In the genomic region with DNA sequence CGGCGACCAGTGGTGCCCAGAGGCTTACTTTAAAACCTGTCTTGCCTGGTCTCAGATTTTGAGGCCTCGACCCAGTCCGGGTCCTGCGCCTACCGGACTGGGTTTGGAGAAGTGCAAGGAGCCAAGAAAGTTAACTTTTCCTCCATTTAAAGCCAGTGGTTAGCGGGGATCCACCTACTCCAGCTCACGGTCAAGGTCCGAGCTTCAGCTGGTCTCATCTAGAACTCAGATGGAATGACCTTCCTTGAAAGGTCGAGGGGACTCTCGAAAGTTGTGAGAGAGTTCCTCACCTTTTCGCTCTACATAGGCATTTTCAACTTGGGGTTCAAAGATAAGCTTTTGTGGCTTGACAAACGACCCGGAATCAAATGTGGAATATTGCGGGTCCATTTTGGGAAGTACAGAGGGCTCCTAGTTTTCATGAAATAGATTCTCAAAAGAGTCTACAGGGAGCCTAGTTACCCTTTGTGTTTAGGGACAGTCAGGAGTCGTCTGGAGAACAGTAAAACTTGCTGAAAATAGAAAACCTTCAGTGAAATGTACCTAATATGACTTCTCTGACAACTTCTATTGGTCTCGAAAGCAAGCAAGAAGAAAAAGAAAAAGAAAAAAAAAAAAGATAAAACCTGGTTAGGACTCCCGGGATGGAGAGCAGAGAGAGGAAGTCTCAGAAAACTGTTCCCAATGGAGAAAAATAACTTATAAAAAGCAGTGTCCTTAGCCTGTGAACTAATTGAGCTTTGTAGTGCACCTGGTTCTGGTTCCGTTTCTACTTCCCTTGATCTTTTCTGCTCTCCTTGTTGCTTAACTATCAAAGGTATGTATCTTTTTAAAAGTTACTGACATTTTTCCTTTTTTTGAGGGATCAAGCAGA, we compare ENCODE assay signal across 8 cellular contexts. TPM values are rescaled to one million over a fixed set of nuclear protein-coding genes. Genes with fewer than 3 reads are reported as not detected.
DNase-seq lines count a peak whose midpoint lies in the region; ATAC-seq, FAIRE-seq and TF ChIP-seq lines count a peak whose summit lies in the region.

No MANE protein-coding gene starts in this region.

- CTCF ChIA-PET in endothelial cell of umbilical vein (lab: Charles Lee) = interaction anchor here (1.3 to 1.7 kb wide), 2 partner anchors 11 to 587 kb away, joined by 3 to 8 read pairs; no protein-coding TSS in a partner anchor

- H3K4me3 ChIP-seq in NT2/D1 (ENCODE audit: insufficient read length, low read depth) (peak overlapping the region; percentile 97), endothelial cell of umbilical vein (replicated peaks in 1 of 3; ENCODE audit: insufficient read depth in 1 of 3, low read depth in 1 of 3, low read length in 3 of 3) (peak overlapping the region in 2 of 3 experiments; percentile 56 to 67)

- TF ChIP-seq POLR2A in endothelial cell of umbilical vein (IDR thresholded peaks at IDR 0.05; ENCODE audit: low read depth, low read length) = no peak

- peak overlapping the region; percentile 44 for H3K4me2 ChIP-seq in endothelial cell of umbilical vein (ENCODE audit: insufficient read depth, low read length)

- POLR2A ChIA-PET in endothelial cell of umbilical vein (lab: Charles Lee) = interaction anchor here (0.6 to 1.0 kb wide), 2 partner anchors 19 to 627 kb away, joined by 4 to 12 read pairs; no protein-coding TSS in a partner anchor

- no peak overlapping the region for H3K27ac ChIP-seq in endothelial cell of umbilical vein (ENCODE audit: insufficient read depth, low read depth, low read length)

- TF ChIP-seq CTCF in endothelial cell of umbilical vein (IDR thresholded peaks at IDR 0.05; ENCODE audit: extremely low read depth in 1 of 2, insufficient read depth in 1 of 2, low read depth in 1 of 2, low read length in 2 of 2) (no peak), natural killer cell (IDR thresholded peaks at IDR 0.05) (no peak)

- FAIRE-seq in endothelial cell of umbilical vein (lab: Jason Lieb, UNC) = peak; percentile 79

- peak overlapping the region; percentile 90 for H3K4me3 Mint-ChIP-seq in natural killer cell

- H4K20me1 ChIP-seq in endothelial cell of umbilical vein (replicated peaks; ENCODE audit: control insufficient read depth, extremely low read depth, insufficient read depth, low read length) = no peaks in the 10 kb centered on the region

- dilution Hi-C loops in endothelial cell of umbilical vein (cut with MboI; ENCODE audit: extremely low pct_ligation_motif_present, low sequenced_read_pairs) = no loop called here

- DNase-seq in NT2/D1 (ENCODE audit: low read depth, low spot score) (no peak), endothelial cell of umbilical vein (ENCODE audit: low read depth, low spot score) (peak; percentile 20), natural killer cell (no peak), NCI-H1092 treated with DMSO at 0.1 percent for 48 hours (lab: John Stamatoyannopoulos, UW) (no peak)
- no peak for DNase-seq in activated CD4-positive, alpha-beta T cell treated with anti-CD3 and anti-CD28 coated beads for 48 hours

- H2AFZ ChIP-seq in endothelial cell of umbilical vein (ENCODE audit: low read depth, low read length) = peak overlapping the region; percentile 86

- H3K4me1 Mint-ChIP-seq in natural killer cell = peaks cover 10 to 20% of the 10 kb centered on the region in 2 donors

- ATAC-seq in natural killer cell (no peak), GM19023 (IDR thresholded peaks at IDR 0.05; ENCODE audit: unreplicated experiment) (no peak), HG03432 (IDR thresholded peaks at IDR 0.05; ENCODE audit: unreplicated experiment) (no peak)

- H3K9me3 ChIP-seq in ES-I3 (ENCODE audit: control insufficient read depth, insufficient read depth, low read length) (no peaks in the 10 kb centered on the region), NT2/D1 (ENCODE audit: insufficient read depth, low read length) (no peaks in the 10 kb centered on the region), endothelial cell of umbilical vein (replicated peaks; ENCODE audit: control insufficient read depth, insufficient read depth, low read length) (no peaks in the 10 kb centered on the region)

- no peaks in the 10 kb centered on the region for H3K9me3 Mint-ChIP-seq in natural killer cell

- no TSS peak for BruUV-seq in endothelial cell of umbilical vein (replicated peaks; lab: Mats Ljungman, UMichigan)

- intact Hi-C loops in endothelial cell of umbilical vein (cut with micrococcal nuclease) = loop anchor here (2.0 to 10.0 kb wide), 5 partner anchors 125 to 467 kb away; a partner anchor contains a TSS
- intact Hi-C loops in natural killer cell (cut with micrococcal nuclease) = loop anchor here (5.0 kb wide), 1 partner anchor 315 kb away; no protein-coding TSS in a partner anchor

- H3K27me3 ChIP-seq in NT2/D1 (ENCODE audit: insufficient read depth, insufficient read length) (peaks cover 16% of the 10 kb centered on the region), endothelial cell of umbilical vein (ENCODE audit: control insufficient read depth in 2 of 2, insufficient read depth in 2 of 2, low read length in 2 of 2) (peaks cover 16 to 33% of the 10 kb centered on the region in 2 experiments)

- H3K79me2 ChIP-seq in endothelial cell of umbilical vein (ENCODE audit: control insufficient read depth, insufficient read depth, low read length) = no peaks in the 10 kb centered on the region

- H3K36me3 ChIP-seq in ES-I3 (ENCODE audit: insufficient read depth, low read length) (0 out of 2 replicates have a peak, but pooled peaks cover 2% of the 10 kb centered on the region), NT2/D1 (ENCODE audit: insufficient read depth, insufficient read length, low read length) (no peaks in the 10 kb centered on the region), endothelial cell of umbilical vein (ENCODE audit: control insufficient read depth in 2 of 2, extremely low read depth in 1 of 2, insufficient read depth in 2 of 2, low read length in 2 of 2) (no peaks in the 10 kb centered on the region)

- H3K36me3 Mint-ChIP-seq in natural killer cell = no peaks in the 10 kb centered on the region

- H3K4me1 ChIP-seq in ES-I3 (ENCODE audit: insufficient read depth, low read length) (peaks cover 5% of the 10 kb centered on the region; the same call in 1 of the 2 replicates), NT2/D1 (ENCODE audit: insufficient read depth, insufficient read length) (no peaks in the 10 kb centered on the region), endothelial cell of umbilical vein (ENCODE audit: control insufficient read depth, extremely low read depth, insufficient read depth, low read length) (peaks cover 14% of the 10 kb centered on the region)

- H3K27ac Mint-ChIP-seq in natural killer cell = peak overlapping the region in 1 of 2 donors; percentile 84

- peaks cover 22 to 34% of the 10 kb centered on the region in 2 donors for H3K27me3 Mint-ChIP-seq in natural killer cell (ENCODE audit: low read depth in 2 of 2)

- H3K9me1 ChIP-seq in endothelial cell of umbilical vein (replicated peaks; ENCODE audit: control insufficient read depth, extremely low read depth, insufficient read depth, low read length) = no peaks in the 10 kb centered on the region

- H3K9ac ChIP-seq in ES-I3 (ENCODE audit: low read depth, low read length) (peak overlapping the region; percentile 73), NT2/D1 (ENCODE audit: insufficient read length, low read depth) (peak overlapping the region; percentile 95), endothelial cell of umbilical vein (replicated peaks; ENCODE audit: extremely low read depth, insufficient read depth, low read length) (no peak overlapping the region)

TF ChIP-seq in endothelial cell of umbilical vein, 7 proteins besides CTCF, POLR2A, EP300 and RAD21:
- TF ChIP-seq, protein P1, sequence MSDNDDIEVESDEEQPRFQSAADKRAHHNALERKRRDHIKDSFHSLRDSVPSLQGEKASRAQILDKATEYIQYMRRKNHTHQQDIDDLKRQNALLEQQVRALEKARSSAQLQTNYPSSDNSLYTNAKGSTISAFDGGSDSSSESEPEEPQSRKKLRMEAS (IDR thresholded peaks at IDR 0.05; ENCODE audit: insufficient read depth, insufficient read length) = no peak
- TF ChIP-seq POLR2AphosphoS5 (IDR thresholded peaks at IDR 0.05; ENCODE audit: insufficient read depth, low read depth, low read length) (no peak), FOS (IDR thresholded peaks at IDR 0.05; ENCODE audit: borderline replicate concordance, insufficient read depth, low read length) (no peak), GATA2 (IDR thresholded peaks at IDR 0.05; ENCODE audit: insufficient read depth, insufficient read length, low read depth, low read length) (no peak), MYC (IDR thresholded peaks at IDR 0.05; ENCODE audit: low read depth, low read length) (no peak), JUN (IDR thresholded peaks at IDR 0.05; ENCODE audit: borderline replicate concordance, insufficient read depth, insufficient read length, low read depth) (no peak), EZH2 (IDR thresholded peaks at IDR 0.05; ENCODE audit: borderline replicate concordance, low read depth, low read length, severe bottlenecking) (no peak)

RNA-seq across cellular contexts. Expression of a gene that starts 1.4 kb away (rescaled TPM):
- total RNA-seq in endothelial cell of umbilical vein = 0.97 and 2.1 TPM in 2 replicates
- polyA plus RNA-seq in endothelial cell of umbilical vein = 2.0 and 2.4 TPM in 2 replicates
- 1.9 and 2.3 TPM in 2 replicates for polyA plus RNA-seq in endothelial cell of umbilical vein (2011; cell fraction: cytosol; rRNA removed)
- 1.0 and 1.3 TPM in 2 replicates for polyA plus RNA-seq in endothelial cell of umbilical vein (2011; cell fraction: nucleus; rRNA removed)
- polyA plus RNA-seq in endothelial cell of umbilical vein (2012) = 1.2 and 1.3 TPM in 2 replicates
- polyA minus RNA-seq in endothelial cell of umbilical vein = 2.2 TPM in 2 replicates
- not detected for polyA minus RNA-seq in endothelial cell of umbilical vein (2011; cell fraction: cytosol; rRNA and poly(A)+ RNA removed)
- 1.3 TPM in 2 replicates for polyA minus RNA-seq in endothelial cell of umbilical vein (2011; cell fraction: nucleus; rRNA and poly(A)+ RNA removed)
- under 1 TPM in 1 of 3 donors, not detected in 2; 0.43 TPM for total RNA-seq in natural killer cell
